ENCODE assay signal across 8 cellular contexts in genomic region chr19:55606817-55607216, GRCh38. TPM values are rescaled to one million over a fixed set of nuclear protein-coding genes. Genes with fewer than 3 reads are reported as not detected.
DNase-seq lines count a peak whose midpoint lies in the region; ATAC-seq, FAIRE-seq and TF ChIP-seq lines count a peak whose summit lies in the region.

No MANE protein-coding gene starts in this region.

- DNase-seq in GM23248 (no peak), esophagus squamous epithelium (lab: John Stamatoyannopoulos, UW) (no peak), retinal pigment epithelial cell (ENCODE audit: low read depth) (no peak), HEK293T (ENCODE audit: extremely low spot score) (no peak), Kasumi-1 (lab: John Stamatoyannopoulos, UW) (no peak), HTR-8/SVneo (ENCODE audit: insufficient read length, low spot score) (no peak)

- H3K9me2 ChIP-seq in GM23248 (ENCODE audit: insufficient read depth) (no peaks in the 10 kb centered on the region), SU-DHL-6 (replicated peaks; ENCODE audit: insufficient read depth, low read length) (no peaks in the 10 kb centered on the region)

- peak overlapping the region; percentile 91 for H3K9ac ChIP-seq in GM23248
- H3K9ac ChIP-seq in SU-DHL-6 (ENCODE audit: low read length) = peak overlapping the region; percentile 98

- H3K36me3 ChIP-seq in GM23248 (ENCODE audit: low read depth) (peaks cover 17% of the 10 kb centered on the region; the same call in 1 of the 2 replicates), SU-DHL-6 (ENCODE audit: low read length) (no peaks in the 10 kb centered on the region), esophagus squamous epithelium (peaks cover 0 to 46% (median 11%) of the 10 kb centered on the region in 3 donors)

- in situ Hi-C loops in GM23248 (cut with MboI) = no loop called here

- POLR2A ChIA-PET in HEK293T (lab: Yijun Ruan, JAX) = interaction anchor here (0.6 to 3.2 kb wide), 7 partner anchors 12 to 90 kb away, joined by 3 to 24 read pairs (median 3); partner anchors contain the start of gene ZNF784

- TF ChIP-seq POLR2A in esophagus squamous epithelium (IDR thresholded peaks at IDR 0.05) = no peak

- H4K20me1 ChIP-seq in GM23248 (ENCODE audit: insufficient read depth) (peaks cover 4% of the 10 kb centered on the region; the same call in 1 of the 2 replicates), SU-DHL-6 (ENCODE audit: low read depth, low read length) (no peaks in the 10 kb centered on the region)

- no peaks in the 10 kb centered on the region for H3K27me3 ChIP-seq in GM23248 (replicated peaks; ENCODE audit: insufficient read depth)
- H3K27me3 ChIP-seq in SU-DHL-6 (ENCODE audit: low read length) = no peaks in the 10 kb centered on the region
- no peaks in the 10 kb centered on the region for H3K27me3 ChIP-seq in esophagus squamous epithelium

- H3K4me1 ChIP-seq in GM23248 (ENCODE audit: insufficient read depth) (peaks cover 11% of the 10 kb centered on the region), esophagus squamous epithelium (peaks cover 18 to 69% (median 25%) of the 10 kb centered on the region in 3 donors)

- peak overlapping the region; percentile 93 for H3K4me2 ChIP-seq in GM23248 (ENCODE audit: unreplicated experiment)
- peak overlapping the region; percentile 86 for H3K4me2 ChIP-seq in SU-DHL-6 (ENCODE audit: low read depth, low read length, poor library complexity, severe bottlenecking)

- H3K9me3 ChIP-seq in GM23248 (ENCODE audit: low read depth) (no peaks in the 10 kb centered on the region), SU-DHL-6 (ENCODE audit: insufficient read depth, low read length) (no peaks in the 10 kb centered on the region), esophagus squamous epithelium (no peaks in the 10 kb centered on the region)

- peak overlapping the region; percentile 80 for H3K27ac ChIP-seq in GM23248
- H3K27ac ChIP-seq in SU-DHL-6 (ENCODE audit: low read depth, low read length) = no peak overlapping the region
- H3K27ac ChIP-seq in esophagus squamous epithelium = peak overlapping the region in 3 of 4 donors; percentile 96 to 97 (median 97)

- 61 to 65% methylated on average over 9 of the region's 9 CpGs for WGBS in GM23248 (ENCODE audit: low coverage in 1 of 2, low lambda C conversion rate in 2 of 2, missing lambda C conversion rate in 2 of 2), 2 experiments
- 62 to 70% methylated on average over 9 of the region's 9 CpGs for WGBS in esophagus squamous epithelium, 2 donors

- H3F3A ChIP-seq in GM23248 (ENCODE audit: insufficient read depth) (peaks cover 11% of the 10 kb centered on the region), SU-DHL-6 (ENCODE audit: insufficient read depth) (peaks cover 13% of the 10 kb centered on the region)

- H3K4me3 ChIP-seq in GM23248 = peak overlapping the region; percentile 88
- no peak overlapping the region for H3K4me3 ChIP-seq in SU-DHL-6 (ENCODE audit: insufficient read depth, low read length, poor library complexity, severe bottlenecking)
- H3K4me3 ChIP-seq in esophagus squamous epithelium = peak overlapping the region in 2 of 4 donors; percentile 80 to 84
- peak overlapping the region; percentile 92 for H3K4me3 ChIP-seq in retinal pigment epithelial cell (ENCODE audit: low read length)

- CTCF ChIA-PET in HEK293T (lab: Yijun Ruan, JAX) = interaction anchor here (0.6 to 2.8 kb wide), 8 partner anchors 11 to 139 kb away, joined by 3 to 9 read pairs (median 4); partner anchors contain the start of gene ZNF784

- no peak for ATAC-seq in HG02938 (IDR thresholded peaks at IDR 0.05; ENCODE audit: unreplicated experiment)

- no peak for TF ChIP-seq CTCF in SU-DHL-6 (IDR thresholded peaks at IDR 0.05; ENCODE audit: insufficient read depth, low read length, poor library complexity, severe bottlenecking)
- TF ChIP-seq CTCF in esophagus squamous epithelium (IDR thresholded peaks at IDR 0.05) = no peak
- TF ChIP-seq CTCF in retinal pigment epithelial cell (conservative IDR thresholded peaks at IDR 0.05; ENCODE audit: low read depth, low read length) = no peak

- no peak overlapping the region for H2AFZ ChIP-seq in GM23248
- H2AFZ ChIP-seq in SU-DHL-6 (ENCODE audit: low read depth, low read length, severe bottlenecking) = no peak overlapping the region

- intact Hi-C loops in esophagus squamous epithelium (cut with DNase I) = no loop called here

- FAIRE-seq in HTR-8/SVneo (lab: Jason Lieb, UNC) = no peak

- H3K79me2 ChIP-seq in GM23248 (ENCODE audit: insufficient read depth) = peaks cover 57% of the 10 kb centered on the region
- H3K79me2 ChIP-seq in SU-DHL-6 (ENCODE audit: insufficient read depth, low read length) = peaks cover 26% of the 10 kb centered on the region

TF ChIP-seq in HEK293T, 16 proteins besides CTCF, POLR2A, EP300 and RAD21:
- TF ChIP-seq FOXA1 (IDR thresholded peaks at IDR 0.05) (no peak), HDGF (IDR thresholded peaks at IDR 0.05; ENCODE audit: borderline replicate concordance) (no peak)

RNA-seq across cellular contexts. Expression of gene ZNF865, which starts 1.4 kb away (rescaled TPM):
- total RNA-seq in GM23248 (2014; rRNA removed; shearing (Covaris generic)) = 1.3 and 1.5 TPM in 2 replicates
- 0.21 and 0.51 TPM in 2 replicates for polyA plus RNA-seq in GM23248 (2016; fragmentation: Nextera tagmentation; extraction: Ambion mirVana)
- 1 to 10 TPM; 2.7 to 5.3 (median 3.3) TPM for total RNA-seq in esophagus squamous epithelium

RNA-seq across cellular contexts. Expression of gene ZNF524, which starts 6.7 kb away (rescaled TPM):
- total RNA-seq in GM23248 (2014; rRNA removed; shearing (Covaris generic)) = 9.9 and 17.8 TPM in 2 replicates
- polyA plus RNA-seq in GM23248 (2016; fragmentation: Nextera tagmentation; extraction: Ambion mirVana) = 16.2 and 18.2 TPM in 2 replicates
- total RNA-seq in esophagus squamous epithelium = 10 to 100 TPM; 17.7 to 25.9 (median 22.9) TPM

RNA-seq across cellular contexts. Expression of gene FIZ1, which starts 7.5 kb away (rescaled TPM):
- 3.4 and 5.6 TPM in 2 replicates for total RNA-seq in GM23248 (2014; rRNA removed; shearing (Covaris generic))
- 2.3 TPM in 2 replicates for polyA plus RNA-seq in GM23248 (2016; fragmentation: Nextera tagmentation; extraction: Ambion mirVana)
- 10 to 100 TPM in 1 of 4 donors, 1 to 10 TPM in 3; 5.8 to 12.7 (median 7.9) TPM for total RNA-seq in esophagus squamous epithelium

RNA-seq across cellular contexts. Expression of gene ZNF784, which starts 17.5 kb away (rescaled TPM):
- 3.0 and 4.2 TPM in 2 replicates for total RNA-seq in GM23248 (2014; rRNA removed; shearing (Covaris generic))
- polyA plus RNA-seq in GM23248 (2016; fragmentation: Nextera tagmentation; extraction: Ambion mirVana) = 1.2 and 1.3 TPM in 2 replicates
- total RNA-seq in esophagus squamous epithelium = 1 to 10 TPM; 2.9 to 6.9 (median 4.4) TPM

RNA-seq across cellular contexts. Expression of gene ZNF579, which starts 26.2 kb away (rescaled TPM):
- 7.1 and 7.9 TPM in 2 replicates for total RNA-seq in GM23248 (2014; rRNA removed; shearing (Covaris generic))
- polyA plus RNA-seq in GM23248 (2016; fragmentation: Nextera tagmentation; extraction: Ambion mirVana) = 1.7 and 1.8 TPM in 2 replicates
- total RNA-seq in esophagus squamous epithelium = 1 to 10 TPM in 3 of 4 donors, under 1 TPM in 1; 0.75 to 3.0 (median 2.2) TPM
